17 cellular contexts compared by ENCODE assay signal in genomic region chr6:121614115-121614514, GRCh38.
A peak's percentile ranks its signal among the peaks of the same experiment; 100 is the strongest.
DNase-seq lines count a peak whose midpoint lies in the region; TF ChIP-seq lines count a peak whose summit lies in the region.
"Had no signal": no experiment of that assay in that cellular context is flagged by ENCODE, and none has a peak within 500 bp of the region (broad histone marks: within the 10 kb centered on the region; RNA-seq: fewer than 3 reads in every experiment).

No MANE protein-coding gene starts in this region.

- H3K4me3 ChIP-seq in cardiac fibroblast (replicated peaks in 1 of 2; ENCODE audit: low read depth in 2 of 2, low read length in 2 of 2) (no peak overlapping the region), fibroblast of villous mesenchyme (ENCODE audit: low read depth, low read length) (no peak overlapping the region), tibial artery (no peak overlapping the region)
- no peak overlapping the region for H3K4me3 ChIP-seq in effector memory CD4-positive, alpha-beta T cell (ENCODE audit: insufficient read depth, low read depth, low read length, poor library complexity, severe bottlenecking)
- H3K4me3 ChIP-seq: GM23338, K562, Peyer's patch had no signal

- TF ChIP-seq CTCF in cardiac fibroblast (IDR thresholded peaks at IDR 0.05; ENCODE audit: low read depth, low read length) (no peak), fibroblast of villous mesenchyme (IDR thresholded peaks at IDR 0.05; ENCODE audit: insufficient read depth, low read depth, low read length) (no peak), tibial artery (IDR thresholded peaks at IDR 0.05) (no peak)

- peaks cover 0 to 16% (median 0%) of the 10 kb centered on the region in 4 donors for H3K4me1 ChIP-seq in tibial artery
- H3K4me1 ChIP-seq in effector memory CD4-positive, alpha-beta T cell (ENCODE audit: control insufficient read depth, insufficient read depth, low read length, poor library complexity, severe bottlenecking), result no peaks in the 10 kb centered on the region
- H3K4me1 ChIP-seq: Peyer's patch had no signal

- DNase-seq in LHCN-M2 (ENCODE audit: low read depth) (peak; percentile 43), cardiac fibroblast (ENCODE audit: low read depth in 2 of 2) (peak; percentile 73 to 76), fibroblast of villous mesenchyme (ENCODE audit: low read depth) (peak; percentile 70), tibial artery (no peak), A172 (ENCODE audit: low spot score) (no peak)
- DNase-seq in effector memory CD4-positive, alpha-beta T cell, result no peak
- DNase-seq in activated naive CD4-positive, alpha-beta T cell (lab: John Stamatoyannopoulos, UW), result no peak
- DNase-seq: ACHN, AML-193, COR-L47, NCI-H1436 treated with DMSO at 0.1 percent for 48 hours, NCI-H2081 treated with DMSO at 0.1 percent for 48 hours, NCI-H524 treated with DMSO at 0.1 percent for 48 hours, Peyer's patch had no signal

- H3K27me3 ChIP-seq in tibial artery, result no peaks in the 10 kb centered on the region
- H3K27me3 ChIP-seq in effector memory CD4-positive, alpha-beta T cell (replicated peaks; ENCODE audit: control insufficient read depth, insufficient read depth, low read length, poor library complexity, severe bottlenecking), result no peaks in the 10 kb centered on the region
- H3K27me3 ChIP-seq: Peyer's patch had no signal

- no peaks in the 10 kb centered on the region for H3K36me3 ChIP-seq in tibial artery
- H3K36me3 ChIP-seq in effector memory CD4-positive, alpha-beta T cell (ENCODE audit: control insufficient read depth, insufficient read depth, low read length), result no peaks in the 10 kb centered on the region
- H3K36me3 ChIP-seq: Peyer's patch had no signal

- no peaks in the 10 kb centered on the region for H3K9me3 ChIP-seq in tibial artery
- no peaks in the 10 kb centered on the region for H3K9me3 ChIP-seq in effector memory CD4-positive, alpha-beta T cell (ENCODE audit: control insufficient read depth, low read length)
- H3K9me3 ChIP-seq: Peyer's patch had no signal

- peak overlapping the region; percentile 3 to 63 for H3K27ac ChIP-seq in tibial artery
- H3K27ac ChIP-seq in effector memory CD4-positive, alpha-beta T cell (ENCODE audit: insufficient read depth, low read length, poor library complexity, severe bottlenecking), result no peak overlapping the region
- H3K27ac ChIP-seq: HL-60, Peyer's patch had no signal

- intact Hi-C loops in tibial artery (cut with DNase I; ENCODE audit: low total_unique reads), result no loop called here

Comparison
In these comparisons a context has a peak if more than half of its experiments do, and no peak if none do; other contexts are left out.
1. DNase-seq: peak in LHCN-M2 (single experiment), cardiac fibroblast (2 of 2) and fibroblast of villous mesenchyme (single experiment); none in tibial artery (0 of 2), effector memory CD4-positive, alpha-beta T cell (0 of 3), A172 (single experiment) and activated naive CD4-positive, alpha-beta T cell (0 of 4).